Comparison of ENCODE assay signal across 14 cellular contexts in the genomic region with DNA sequence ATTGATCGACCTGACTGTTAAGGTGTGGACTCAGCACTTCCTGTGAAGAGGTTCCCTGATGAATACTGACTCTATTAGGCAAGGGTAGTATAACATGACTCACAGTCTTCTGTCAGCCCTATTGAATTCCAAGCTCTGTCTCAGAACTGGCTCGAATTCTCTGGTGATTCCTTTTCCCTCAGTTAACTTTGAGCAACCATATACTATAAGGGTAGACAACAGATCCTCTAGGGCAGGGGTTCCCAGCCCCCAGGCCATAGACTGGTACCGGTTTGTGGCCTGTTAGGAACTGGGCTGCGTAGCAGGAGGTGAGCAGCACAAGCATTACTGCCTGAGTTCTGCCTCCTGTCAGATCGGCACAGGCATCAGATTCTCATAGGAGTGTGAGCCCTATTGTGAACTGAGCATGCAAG.
DNase-seq lines count a peak whose midpoint lies in the region; ATAC-seq, FAIRE-seq and TF ChIP-seq lines count a peak whose summit lies in the region.
"Had no signal": no experiment of that assay in that cellular context is flagged by ENCODE, and none has a peak within 500 bp of the region (broad histone marks: within the 10 kb centered on the region; RNA-seq: fewer than 3 reads in every experiment).

No MANE protein-coding gene starts in this region.

- no peak overlapping the region for H3K4me3 ChIP-seq in Panc1 (ENCODE audit: low read depth in 2 of 2, low read length in 2 of 2)
- H3K4me3 ChIP-seq in fibroblast of mammary gland (ENCODE audit: control insufficient read depth, low read depth, low read length): no peak overlapping the region
- H3K4me3 ChIP-seq: body of pancreas, left ventricle myocardium inferior, transverse colon had no signal

- no peak overlapping the region for H3K27ac ChIP-seq in Panc1 (ENCODE audit: low read length)
- H3K27ac ChIP-seq: body of pancreas, left ventricle myocardium inferior, transverse colon had no signal

- H3K36me3 Mint-ChIP-seq in osteocyte (ENCODE audit: unreplicated experiment): no peaks in the 10 kb centered on the region

- no peaks in the 10 kb centered on the region for H3K36me3 ChIP-seq in Panc1 (ENCODE audit: control insufficient read depth, insufficient read depth, low read length)
- H3K36me3 ChIP-seq: left ventricle myocardium inferior, transverse colon had no signal

- peak overlapping the region; percentile 4 for H3K4me3 Mint-ChIP-seq in osteocyte (ENCODE audit: unreplicated experiment)

- H3K9me3 ChIP-seq in Panc1 (ENCODE audit: control insufficient read depth, insufficient read depth, low read depth, low read length): no peaks in the 10 kb centered on the region
- H3K9me3 ChIP-seq: body of pancreas, left ventricle myocardium inferior, transverse colon had no signal

- POLR2A ChIA-PET in Panc1 (lab: Charles Lee): no interaction called here

- peak; percentile 20 for DNase-seq in H54 (ENCODE audit: insufficient read length, low spot score)
- DNase-seq in Panc1 (ENCODE audit: low read depth, low spot score): peak; percentile 78
- DNase-seq in fibroblast of mammary gland (ENCODE audit: low read depth): peak; percentile 8
- no peak for DNase-seq in osteocyte (ENCODE audit: extremely low spot score, unreplicated experiment)
- no peak for DNase-seq in NCI-H526 treated with DMSO at 0.1 percent for 48 hours (lab: John Stamatoyannopoulos, UW)
- no peak for DNase-seq in activated gamma-delta T cell (lab: John Stamatoyannopoulos, UW)
- no peak for DNase-seq in retina
- DNase-seq in NCI-H526 (lab: John Stamatoyannopoulos, UW): no peak
- DNase-seq: body of pancreas, DMS 273 treated with DMSO at 0.1 percent for 48 hours, Karpas-422, left ventricle myocardium inferior, transverse colon had no signal

- no peaks in the 10 kb centered on the region for H3K9me3 Mint-ChIP-seq in osteocyte (ENCODE audit: unreplicated experiment)

- CTCF ChIA-PET in Panc1 (lab: Charles Lee): no interaction called here

- FAIRE-seq in H54 (lab: Jason Lieb, UNC): peak; percentile 73

- H3K27me3 Mint-ChIP-seq in osteocyte (ENCODE audit: unreplicated experiment): no peaks in the 10 kb centered on the region

- TF ChIP-seq CTCF in Panc1 (IDR thresholded peaks at IDR 0.05) (no peak), fibroblast of mammary gland (conservative IDR thresholded peaks at IDR 0.05; ENCODE audit: control insufficient read depth, insufficient read depth, low read depth, low read length) (no peak), osteocyte (IDR thresholded peaks at IDR 0.05) (no peak)

- BruUV-seq in Panc1 (replicated peaks; lab: Mats Ljungman, UMichigan): no TSS peak

- in situ Hi-C loops in Panc1 (cut with HindIII; ENCODE audit: low pct_unique_long_range_greater_than_20kb, low sequenced_read_pairs): no loop called here

- intact Hi-C loops in Panc1 (cut with micrococcal nuclease; ENCODE audit: unreplicated experiment): no loop called here

- peak overlapping the region; percentile 81 for H3K27ac Mint-ChIP-seq in osteocyte (ENCODE audit: unreplicated experiment)
- H3K27ac Mint-ChIP-seq: progenitor cell of endocrine pancreas had no signal

- 0 out of 2 replicates have a peak, but pooled peaks cover 3% of the 10 kb centered on the region for H3K4me1 ChIP-seq in Panc1 (ENCODE audit: control insufficient read depth, insufficient read depth, low read length)
- H3K4me1 ChIP-seq: body of pancreas, left ventricle myocardium inferior, transverse colon had no signal

- H3K4me1 Mint-ChIP-seq in osteocyte (ENCODE audit: unreplicated experiment): peaks cover 17% of the 10 kb centered on the region

- peak; percentile 94 for ATAC-seq in Panc1

- no peak for TF ChIP-seq POLR2A in H54 (IDR thresholded peaks at IDR 0.05; ENCODE audit: low read depth, low read length)

- no peaks in the 10 kb centered on the region for H3K27me3 ChIP-seq in Panc1 (ENCODE audit: control insufficient read depth, insufficient read depth, low read length)
- H3K27me3 ChIP-seq: body of pancreas, transverse colon had no signal

Comparison
In these comparisons a context has a peak if more than half of its experiments do, and no peak if none do; other contexts are left out.
1. DNase-seq: peak in H54 (single experiment), Panc1 (single experiment) and fibroblast of mammary gland (single experiment); none in osteocyte (single experiment), NCI-H526 treated with DMSO at 0.1 percent for 48 hours (single experiment), activated gamma-delta T cell (single experiment), retina (single experiment) and NCI-H526 (0 of 2).